ENCODE assay signal across 1 cellular context in the genomic region with DNA sequence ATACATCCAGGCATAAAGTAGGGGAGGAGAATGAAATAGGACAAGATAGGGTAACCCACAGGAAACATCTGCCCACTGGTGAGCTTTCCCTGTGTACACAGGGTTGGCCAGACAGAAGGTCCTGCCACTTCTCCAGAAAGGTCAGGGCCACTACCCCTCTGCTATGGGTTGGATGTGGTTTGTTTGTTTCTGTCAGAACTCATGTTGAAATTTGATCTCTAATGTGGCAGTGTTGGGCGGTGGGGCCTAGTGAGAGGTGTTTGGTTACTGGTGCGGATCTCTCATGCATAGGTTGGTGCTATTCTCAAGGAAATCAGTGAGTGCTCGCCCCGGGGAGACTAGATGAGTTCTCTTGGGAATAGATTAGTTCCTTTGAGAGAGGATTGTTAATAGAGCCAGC.
A peak's percentile ranks its signal among the peaks of the same experiment; 100 is the strongest.
TF ChIP-seq lines count a peak whose summit lies in the region.

No MANE protein-coding gene starts in this region.

TF ChIP-seq in HepG2, 621 proteins besides CTCF, POLR2A, EP300 and RAD21 (continued from another document and continues in another):
- TF ChIP-seq ZBTB25 (CRISPR knock-in tag; IDR thresholded peaks at IDR 0.05), result 0 out of 2 replicates have a peak, but pooled peaks have one; percentile 50
- TF ChIP-seq, protein P1, sequence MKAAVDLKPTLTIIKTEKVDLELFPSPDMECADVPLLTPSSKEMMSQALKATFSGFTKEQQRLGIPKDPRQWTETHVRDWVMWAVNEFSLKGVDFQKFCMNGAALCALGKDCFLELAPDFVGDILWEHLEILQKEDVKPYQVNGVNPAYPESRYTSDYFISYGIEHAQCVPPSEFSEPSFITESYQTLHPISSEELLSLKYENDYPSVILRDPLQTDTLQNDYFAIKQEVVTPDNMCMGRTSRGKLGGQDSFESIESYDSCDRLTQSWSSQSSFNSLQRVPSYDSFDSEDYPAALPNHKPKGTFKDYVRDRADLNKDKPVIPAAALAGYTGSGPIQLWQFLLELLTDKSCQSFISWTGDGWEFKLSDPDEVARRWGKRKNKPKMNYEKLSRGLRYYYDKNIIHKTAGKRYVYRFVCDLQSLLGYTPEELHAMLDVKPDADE (CRISPR knock-in tag; IDR thresholded peaks at IDR 0.05), result no peak
- TF ChIP-seq AFF4 (CRISPR knock-in tag; IDR thresholded peaks at IDR 0.05), result no peak
- no peak for TF ChIP-seq ZBTB49 (CRISPR knock-in tag; IDR thresholded peaks at IDR 0.05; ENCODE audit: borderline replicate concordance)
- TF ChIP-seq ZNF382 (CRISPR knock-in tag; IDR thresholded peaks at IDR 0.05; ENCODE audit: borderline replicate concordance), result no peak
- TF ChIP-seq, protein P2, sequence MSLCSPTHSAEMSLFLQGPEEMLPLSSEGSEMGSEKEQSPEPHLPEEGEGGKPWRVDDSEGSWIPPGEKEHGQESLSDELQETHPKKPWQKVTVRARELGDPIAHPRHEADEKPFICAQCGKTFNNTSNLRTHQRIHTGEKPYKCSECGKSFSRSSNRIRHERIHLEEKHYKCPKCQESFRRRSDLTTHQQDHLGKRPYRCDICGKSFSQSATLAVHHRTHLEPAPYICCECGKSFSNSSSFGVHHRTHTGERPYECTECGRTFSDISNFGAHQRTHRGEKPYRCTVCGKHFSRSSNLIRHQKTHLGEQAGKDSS (CRISPR knock-in tag; IDR thresholded peaks at IDR 0.05; ENCODE audit: borderline replicate concordance, low read depth), result peak; percentile 39; the same call in 1 of the 2 replicates
- no peak for TF ChIP-seq NCOA1 (CRISPR knock-in tag; IDR thresholded peaks at IDR 0.05)
- peak; percentile 25; the same call in 1 of the 2 replicates for TF ChIP-seq ZNF792 (CRISPR knock-in tag; IDR thresholded peaks at IDR 0.05)
- TF ChIP-seq SPEN (CRISPR knock-in tag; IDR thresholded peaks at IDR 0.05; ENCODE audit: low read depth), result 0 out of 2 replicates have a peak, but pooled peaks have one; percentile 40
- no peak for TF ChIP-seq AGO2 (optimal IDR thresholded peaks at IDR 0.05; ENCODE audit: low read depth, low read length)
- TF ChIP-seq ASH2L (IDR thresholded peaks at IDR 0.05; ENCODE audit: insufficient read length, low read depth, low read length), result peak; percentile 28
- TF ChIP-seq MTA3 (CRISPR knock-in tag; IDR thresholded peaks at IDR 0.05), result no peak
- peak; percentile 71 for TF ChIP-seq SOX5 (CRISPR knock-in tag; IDR thresholded peaks at IDR 0.05; ENCODE audit: borderline replicate concordance)
- TF ChIP-seq KAT8 (CRISPR knock-in tag; IDR thresholded peaks at IDR 0.05), result 0 out of 2 replicates have a peak, but pooled peaks have one; percentile 46
- no peak for TF ChIP-seq ZNF674 (CRISPR knock-in tag; IDR thresholded peaks at IDR 0.05; ENCODE audit: low read depth)
- no peak for TF ChIP-seq SMARCE1 (IDR thresholded peaks at IDR 0.05; ENCODE audit: borderline replicate concordance)
- TF ChIP-seq AKNA (CRISPR knock-in tag; IDR thresholded peaks at IDR 0.05; ENCODE audit: borderline replicate concordance), result no peak
- TF ChIP-seq HMG20B (CRISPR knock-in tag; conservative IDR thresholded peaks at IDR 0.05), result no peak
- TF ChIP-seq U2AF1 (optimal IDR thresholded peaks at IDR 0.05; ENCODE audit: low read depth, low read length), result no peak
- no peak for TF ChIP-seq ZNF33B (CRISPR knock-in tag; IDR thresholded peaks at IDR 0.05)
- TF ChIP-seq ZBTB3 (CRISPR knock-in tag; IDR thresholded peaks at IDR 0.05; ENCODE audit: borderline replicate concordance, low read depth), result no peak
- no peak for TF ChIP-seq SOX6 (IDR thresholded peaks at IDR 0.05)
- TF ChIP-seq SOX6 (CRISPR knock-in tag; IDR thresholded peaks at IDR 0.05), result peak; percentile 79
- TF ChIP-seq ZNF557 (CRISPR knock-in tag; IDR thresholded peaks at IDR 0.05), result no peak
- TF ChIP-seq ZFY (CRISPR knock-in tag; IDR thresholded peaks at IDR 0.05), result peak; percentile 69
- no peak for TF ChIP-seq ZKSCAN8 (CRISPR knock-in tag; IDR thresholded peaks at IDR 0.05; ENCODE audit: borderline replicate concordance)
- TF ChIP-seq NR2C2 (CRISPR knock-in tag; IDR thresholded peaks at IDR 0.05; ENCODE audit: borderline replicate concordance), result peak; percentile 83
- peak; percentile 84 for TF ChIP-seq ZFX (CRISPR knock-in tag; IDR thresholded peaks at IDR 0.05; ENCODE audit: low read depth)
- TF ChIP-seq CBFB (CRISPR knock-in tag; IDR thresholded peaks at IDR 0.05), result no peak
- TF ChIP-seq, protein P3, sequence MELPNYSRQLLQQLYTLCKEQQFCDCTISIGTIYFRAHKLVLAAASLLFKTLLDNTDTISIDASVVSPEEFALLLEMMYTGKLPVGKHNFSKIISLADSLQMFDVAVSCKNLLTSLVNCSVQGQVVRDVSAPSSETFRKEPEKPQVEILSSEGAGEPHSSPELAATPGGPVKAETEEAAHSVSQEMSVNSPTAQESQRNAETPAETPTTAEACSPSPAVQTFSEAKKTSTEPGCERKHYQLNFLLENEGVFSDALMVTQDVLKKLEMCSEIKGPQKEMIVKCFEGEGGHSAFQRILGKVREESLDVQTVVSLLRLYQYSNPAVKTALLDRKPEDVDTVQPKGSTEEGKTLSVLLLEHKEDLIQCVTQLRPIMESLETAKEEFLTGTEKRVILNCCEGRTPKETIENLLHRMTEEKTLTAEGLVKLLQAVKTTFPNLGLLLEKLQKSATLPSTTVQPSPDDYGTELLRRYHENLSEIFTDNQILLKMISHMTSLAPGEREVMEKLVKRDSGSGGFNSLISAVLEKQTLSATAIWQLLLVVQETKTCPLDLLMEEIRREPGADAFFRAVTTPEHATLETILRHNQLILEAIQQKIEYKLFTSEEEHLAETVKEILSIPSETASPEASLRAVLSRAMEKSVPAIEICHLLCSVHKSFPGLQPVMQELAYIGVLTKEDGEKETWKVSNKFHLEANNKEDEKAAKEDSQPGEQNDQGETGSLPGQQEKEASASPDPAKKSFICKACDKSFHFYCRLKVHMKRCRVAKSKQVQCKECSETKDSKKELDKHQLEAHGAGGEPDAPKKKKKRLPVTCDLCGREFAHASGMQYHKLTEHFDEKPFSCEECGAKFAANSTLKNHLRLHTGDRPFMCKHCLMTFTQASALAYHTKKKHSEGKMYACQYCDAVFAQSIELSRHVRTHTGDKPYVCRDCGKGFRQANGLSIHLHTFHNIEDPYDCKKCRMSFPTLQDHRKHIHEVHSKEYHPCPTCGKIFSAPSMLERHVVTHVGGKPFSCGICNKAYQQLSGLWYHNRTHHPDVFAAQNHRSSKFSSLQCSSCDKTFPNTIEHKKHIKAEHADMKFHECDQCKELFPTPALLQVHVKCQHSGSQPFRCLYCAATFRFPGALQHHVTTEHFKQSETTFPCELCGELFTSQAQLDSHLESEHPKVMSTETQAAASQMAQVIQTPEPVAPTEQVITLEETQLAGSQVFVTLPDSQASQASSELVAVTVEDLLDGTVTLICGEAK (IDR thresholded peaks at IDR 0.05), result no peak
- TF ChIP-seq, protein P3 (CRISPR knock-in tag; IDR thresholded peaks at IDR 0.05), result no peak; the same call in 1 of the 2 replicates
- no peak for TF ChIP-seq NFIB (CRISPR knock-in tag; IDR thresholded peaks at IDR 0.05; ENCODE audit: borderline replicate concordance)
